2 cellular contexts compared by ENCODE assay signal in genomic region chr16:29638751-29639150, GRCh38. TPM values are rescaled to one million over a fixed set of nuclear protein-coding genes. Genes with fewer than 3 reads are reported as not detected.
"Had no signal": no experiment of that assay in that cellular context is flagged by ENCODE, and none has a peak within 500 bp of the region (broad histone marks: within the 10 kb centered on the region; RNA-seq: fewer than 3 reads in every experiment).

No MANE protein-coding gene starts in this region.

RNA-seq across cellular contexts. Expression of gene SPN, which starts 24.3 kb away (rescaled TPM):
- total RNA-seq: bronchial epithelial cell, chondrocyte had no signal
